Comparison of ENCODE assay signal across 8 cellular contexts in the genomic region with DNA sequence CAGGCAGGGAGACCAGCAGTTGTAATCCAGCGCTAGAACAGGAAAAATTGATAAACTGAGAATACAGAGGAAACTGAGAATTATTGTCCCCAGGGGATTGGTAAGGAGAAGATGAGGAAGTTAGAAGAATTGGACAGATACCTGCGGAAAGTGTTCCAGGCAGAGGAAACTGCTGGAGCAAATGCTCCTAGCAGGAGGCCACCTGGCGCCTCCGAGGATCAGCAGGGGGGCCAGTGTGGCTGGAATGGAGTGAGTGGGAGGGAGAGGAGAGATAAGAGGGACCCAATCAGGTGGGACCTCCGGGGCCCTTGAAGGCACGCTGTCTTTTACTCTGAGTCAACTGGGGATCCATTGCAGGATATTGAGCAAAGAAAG. TPM values are rescaled to one million over a fixed set of nuclear protein-coding genes. Genes with fewer than 3 reads are reported as not detected.
DNase-seq lines count a peak whose midpoint lies in the region; ATAC-seq, FAIRE-seq and TF ChIP-seq lines count a peak whose summit lies in the region.

No MANE protein-coding gene starts in this region.

- H3K36me3 ChIP-seq in OCI-LY1 (ENCODE audit: insufficient read depth, low read length): no peaks in the 10 kb centered on the region
- no peaks in the 10 kb centered on the region for H3K36me3 ChIP-seq in H1 (ENCODE audit: control insufficient read depth in 2 of 4, insufficient read depth in 4 of 4, low read length in 3 of 4)
- H3K36me3 ChIP-seq in neuron (ENCODE audit: insufficient read depth, low read length): no peaks in the 10 kb centered on the region

- no peak overlapping the region for H2BK20ac ChIP-seq in H1 (ENCODE audit: low read length)

- no peak overlapping the region for H3K27ac ChIP-seq in OCI-LY1 (ENCODE audit: low read depth, low read length, poor library complexity, severe bottlenecking)
- H3K27ac ChIP-seq in H1 (ENCODE audit: low read depth, low read length): no peak overlapping the region

- CTCF ChIA-PET in H1 (lab: Charles Lee; ENCODE audit: partially characterized antibody): interaction anchor here (0.9 to 20.0 kb wide), 3 partner anchors 9 to 56 kb away, joined by 3 to 810 read pairs (median 6); no protein-coding TSS in a partner anchor

- no peak for TF ChIP-seq EP300 in H1 (IDR thresholded peaks at IDR 0.05; ENCODE audit: borderline replicate concordance in 1 of 2, low read depth in 2 of 2, low read length in 2 of 2)

- H3K4me2 ChIP-seq in OCI-LY1 (ENCODE audit: low read length) (peak overlapping the region; percentile 64; the same call in 1 of the 2 replicates), H1 (ENCODE audit: insufficient read depth in 1 of 2, low read depth in 2 of 2, low read length in 2 of 2) (peak overlapping the region; percentile 76 to 80)

- H2BK5ac ChIP-seq in H1 (ENCODE audit: low read depth, low read length): peak overlapping the region; percentile 8; the same call in 1 of the 2 replicates

- POLR2A ChIA-PET in H1 (lab: Charles Lee; ENCODE audit: partially characterized antibody): interaction anchor here (0.6 to 1.6 kb wide), 5 partner anchors 9 to 973 kb away, joined by 3 to 11 read pairs (median 3); no protein-coding TSS in a partner anchor

- H3K4me1 ChIP-seq in OCI-LY1 (ENCODE audit: insufficient read depth, low read length, severe bottlenecking): peaks cover 22% of the 10 kb centered on the region
- peaks cover 0 to 16% (median 11%) of the 10 kb centered on the region in 4 experiments; a peak in 5 of 7 replicates for H3K4me1 ChIP-seq in H1 (replicated peaks in 1 of 4; ENCODE audit: control insufficient read depth in 3 of 4, insufficient read depth in 4 of 4, low read length in 3 of 4)
- peaks cover 29% of the 10 kb centered on the region for H3K4me1 ChIP-seq in neuron (ENCODE audit: insufficient read depth, low read length)

- no peak overlapping the region for H3K56ac ChIP-seq in H1 (replicated peaks; ENCODE audit: insufficient read length, low read depth, low read length)

- no peaks in the 10 kb centered on the region for H3F3A ChIP-seq in OCI-LY1 (ENCODE audit: insufficient read depth, low read length)

- no peak for FAIRE-seq in H1 (lab: Jason Lieb, UNC)

- TF ChIP-seq CTCF in GM10266 (IDR thresholded peaks at IDR 0.05; ENCODE audit: control insufficient read depth, insufficient read depth, low read depth, missing control alignments): no peak
- no peak for TF ChIP-seq CTCF in OCI-LY1 (IDR thresholded peaks at IDR 0.05; ENCODE audit: low read length)
- TF ChIP-seq CTCF in H1 (IDR thresholded peaks at IDR 0.05; ENCODE audit: control extremely low read depth in 1 of 3, insufficient read depth in 1 of 3, low read depth in 1 of 3, low read length in 3 of 3): no peak

- no peaks in the 10 kb centered on the region for H3K9me2 ChIP-seq in OCI-LY1 (ENCODE audit: low read depth, low read length)

- H3K79me2 ChIP-seq in OCI-LY1 (ENCODE audit: insufficient read depth, low read length) (no peaks in the 10 kb centered on the region), H1 (ENCODE audit: control insufficient read depth in 1 of 2, insufficient read depth in 2 of 2, low read length in 2 of 2) (peaks cover 0 to 10% of the 10 kb centered on the region in 2 experiments; a peak in 2 of 4 replicates)

- no peak overlapping the region for H3K23ac ChIP-seq in H1 (ENCODE audit: insufficient read length)

- TF ChIP-seq POLR2A in H1 (IDR thresholded peaks at IDR 0.05; ENCODE audit: control extremely low read depth in 1 of 2, low read depth in 2 of 2, low read length in 2 of 2): no peak

- H3K9me3 ChIP-seq in OCI-LY1 (ENCODE audit: low read length) (no peaks in the 10 kb centered on the region), H1 (ENCODE audit: insufficient read depth in 2 of 2, low read depth in 1 of 2, low read length in 1 of 2) (no peaks in the 10 kb centered on the region), neuron (ENCODE audit: low read length) (no peaks in the 10 kb centered on the region)

- H3K18ac ChIP-seq in H1 (ENCODE audit: extremely low read depth, low read length): no peak overlapping the region

- H2AFZ ChIP-seq in OCI-LY1 (ENCODE audit: low read length) (no peak overlapping the region), H1 (ENCODE audit: low read length) (peak overlapping the region; percentile 67), neuron (ENCODE audit: low read depth, low read length) (peak overlapping the region; percentile 87)

- H4K5ac ChIP-seq in H1 (ENCODE audit: insufficient read length, low read depth, low read length): no peak overlapping the region

- no peak for ATAC-seq in HG03097 (IDR thresholded peaks at IDR 0.05; ENCODE audit: low FRiP score, unreplicated experiment)
- ATAC-seq in HG03521 (IDR thresholded peaks at IDR 0.05; ENCODE audit: unreplicated experiment): no peak

- H3K9ac ChIP-seq in OCI-LY1 (ENCODE audit: low read length): no peak overlapping the region
- H3K9ac ChIP-seq in H1 (replicated peaks in 1 of 4; ENCODE audit: extremely low read depth in 1 of 4, low read depth in 3 of 4, low read length in 3 of 4): peak overlapping the region in 1 of 4 experiments; percentile 50; a peak in 1 of 7 replicates

- DNase-seq in GM10266 (ENCODE audit: extremely low spot score) (peak; percentile 47), H1 (ENCODE audit: low read depth in 1 of 2, low spot score in 2 of 2) (peak in 1 of 2 experiments; percentile 54), SIG-M5 (lab: John Stamatoyannopoulos, UW) (no peak), NCI-H1417 treated with DMSO at 0.1 percent for 48 hours (lab: John Stamatoyannopoulos, UW) (no peak)

- H4K91ac ChIP-seq in H1 (replicated peaks; ENCODE audit: insufficient read length, low read length): peak overlapping the region; percentile 75

- 33% methylated on average over 6 of the region's 6 CpGs; no CpG with 5 or more reads in 1 of the 2 experiments for WGBS in H1 (ENCODE audit: extremely low coverage in 1 of 2, insufficient coverage in 1 of 2, insufficient read length in 1 of 2, insufficient replicate concordance in 2 of 2, low coverage in 1 of 2, low lambda C conversion rate in 2 of 2, missing lambda C conversion rate in 1 of 2), 2 experiments

- no peak overlapping the region for H3K14ac ChIP-seq in H1 (ENCODE audit: insufficient read length)

- H4K20me1 ChIP-seq in OCI-LY1 (ENCODE audit: insufficient read depth, low read length) (no peaks in the 10 kb centered on the region), H1 (replicated peaks in 1 of 2; ENCODE audit: control insufficient read depth in 1 of 2, insufficient read depth in 2 of 2, low read length in 2 of 2) (peaks cover 0 to 4% of the 10 kb centered on the region in 2 experiments)

- peaks cover 11% of the 10 kb centered on the region for H3K23me2 ChIP-seq in H1 (ENCODE audit: low read depth, low read length)

- peak overlapping the region; percentile 56 for H3K4me3 ChIP-seq in OCI-LY1 (ENCODE audit: low read depth, low read length, poor library complexity, severe bottlenecking)
- peak overlapping the region; percentile 44 to 81 (median 72); a peak in 7 of 8 replicates for H3K4me3 ChIP-seq in H1 (ENCODE audit: extremely low read depth in 1 of 4, insufficient read depth in 2 of 4, low read depth in 3 of 4, low read length in 4 of 4)
- H3K4me3 ChIP-seq in neuron (ENCODE audit: low read length): peak overlapping the region; percentile 79

- no peak overlapping the region for H4K8ac ChIP-seq in H1 (ENCODE audit: extremely low read depth, insufficient read depth, low read length)

- no peak overlapping the region for H2AK5ac ChIP-seq in H1 (ENCODE audit: low read depth, low read length)

- H2BK120ac ChIP-seq in H1 (replicated peaks; ENCODE audit: low read depth, low read length): no peak overlapping the region

- H3K27me3 ChIP-seq in OCI-LY1 (ENCODE audit: insufficient read depth, low read length): no peaks in the 10 kb centered on the region; the same call in 1 of the 2 replicates
- H3K27me3 ChIP-seq in H1 (replicated peaks in 1 of 4; ENCODE audit: control insufficient read depth in 3 of 4, extremely low read depth in 1 of 4, insufficient read depth in 3 of 4, low read length in 3 of 4): peaks cover 0 to 2% (median 1%) of the 10 kb centered on the region in 4 experiments; a peak in 2 of 7 replicates
- no peaks in the 10 kb centered on the region for H3K27me3 ChIP-seq in neuron (ENCODE audit: insufficient read depth, low read length)

- TF ChIP-seq RAD21 in H1 (IDR thresholded peaks at IDR 0.05 in 1 of 2, conservative IDR thresholded peaks at IDR 0.05 in 1 of 2; ENCODE audit: low read depth in 2 of 2, low read length in 2 of 2): no peak

- 0 out of 2 replicates have a peak overlapping the region, but pooled peaks have one; percentile 81 for H2BK15ac ChIP-seq in H1 (ENCODE audit: low read length)

- peak overlapping the region; percentile 97; the same call in 1 of the 2 replicates for H2BK12ac ChIP-seq in H1 (ENCODE audit: low read depth, low read length)

- no peaks in the 10 kb centered on the region; the same call in 1 of the 2 replicates for H3K79me1 ChIP-seq in H1 (ENCODE audit: low read depth, low read length)

- H3K4ac ChIP-seq in H1 (replicated peaks; ENCODE audit: insufficient read length, low read depth, low read length): no peak overlapping the region

TF ChIP-seq in H1, 55 proteins besides CTCF, POLR2A, EP300 and RAD21:
- TF ChIP-seq CTBP2 (IDR thresholded peaks at IDR 0.05; ENCODE audit: borderline replicate concordance, insufficient read depth, insufficient read length, low read length): no peak
- no peak for TF ChIP-seq SIN3A (conservative IDR thresholded peaks at IDR 0.05 in 1 of 2, IDR thresholded peaks at IDR 0.05 in 1 of 2; ENCODE audit: low read depth in 1 of 2, low read length in 2 of 2)
- no peak for TF ChIP-seq CBX8 (IDR thresholded peaks at IDR 0.05; ENCODE audit: borderline replicate concordance, low read depth, low read length)
- TF ChIP-seq ZNF274 (IDR thresholded peaks at IDR 0.05; ENCODE audit: borderline replicate concordance, extremely low read depth, low read length): no peak
- TF ChIP-seq SUZ12 (IDR thresholded peaks at IDR 0.05; ENCODE audit: low read length): no peak
- TF ChIP-seq HDAC6 (IDR thresholded peaks at IDR 0.05; ENCODE audit: low read depth, low read length): no peak

RNA-seq across cellular contexts. Expression of gene ANXA6, which starts 0.7 kb away (rescaled TPM):
- 78.6 and 85.2 TPM in 2 replicates for total RNA-seq in H1 (2021; fragmentation: NEBNext Ultra II Directional; extraction: Animal tissue kit (Norgen Biotek cat#: 25700))
- polyA plus RNA-seq in H1 (2011; rRNA removed): 61.3 and 63.5 TPM in 2 replicates
- polyA plus RNA-seq in H1 (2011; cell fraction: cytosol; rRNA removed): 79.0 TPM
- polyA plus RNA-seq in H1 (2011; cell fraction: nucleus; rRNA removed): 88.4 TPM
- polyA plus RNA-seq in H1 (2012, experiment 1 of 2): 67.7 to 90.0 TPM (median 77.9 TPM) in 4 replicates
- polyA plus RNA-seq in H1 (2012, experiment 2 of 2): 58.0 TPM
- 48.1 TPM for polyA plus RNA-seq in H1 (2013, experiment 1 of 2)
- 46.3 TPM for polyA plus RNA-seq in H1 (2013, experiment 2 of 2)
- 95.6 and 112 TPM in 2 replicates for polyA minus RNA-seq in H1 (2011; rRNA and poly(A)+ RNA removed)
- polyA minus RNA-seq in H1 (2011; cell fraction: cytosol; rRNA and poly(A)+ RNA removed): 50.6 TPM
- 65.2 TPM for polyA minus RNA-seq in H1 (2011; cell fraction: nucleus; rRNA and poly(A)+ RNA removed)
